10 cellular contexts compared by ENCODE assay signal in genomic region chr17:7248811-7249210, GRCh38.
DNase-seq lines count a peak whose midpoint lies in the region; TF ChIP-seq lines count a peak whose summit lies in the region.
"Had no signal": no experiment of that assay in that cellular context is flagged by ENCODE, and none has a peak within 500 bp of the region (broad histone marks: within the 10 kb centered on the region; RNA-seq: fewer than 3 reads in every experiment).

No MANE protein-coding gene starts in this region.

- H3K4me3 Mint-ChIP-seq in T-helper 1 cell treated with Interleukin-12 subunit alpha and Interleukin-12 subunit beta and Interleukin-4 antibody, amounts not matched to agents 30 μg/mL and 1 μg/mL, for 36 hours = peak overlapping the region; percentile 57
- peak overlapping the region; percentile 87 to 100 (median 98) for H3K4me3 Mint-ChIP-seq in nephron

- DNase-seq in T-helper 1 cell (no peak), AG08396 (ENCODE audit: low spot score) (no peak), iPS-NIHi7 (ENCODE audit: extremely low spot score) (no peak)
- DNase-seq: foreskin melanocyte; NCI-H2029; stimulated activated CD4-positive, alpha-beta T cell treated with anti-CD3 and anti-CD28 coated beads, Interleukin-4, amount 100 ng/mL, for 24 hours; upper lobe of left lung had no signal

- H3F3A ChIP-seq in SU-DHL-6 (ENCODE audit: insufficient read depth) = peaks cover 16% of the 10 kb centered on the region

- no peak overlapping the region for H3K4me3 ChIP-seq in SU-DHL-6 (ENCODE audit: insufficient read depth, low read length, poor library complexity, severe bottlenecking)

- H3K4me2 ChIP-seq in SU-DHL-6 (ENCODE audit: low read depth, low read length, poor library complexity, severe bottlenecking) = peak overlapping the region; percentile 77

- no peaks in the 10 kb centered on the region for H3K9me3 ChIP-seq in SU-DHL-6 (ENCODE audit: insufficient read depth, low read length)
- H3K9me3 ChIP-seq: upper lobe of left lung had no signal

- TF ChIP-seq CTCF in SU-DHL-6 (IDR thresholded peaks at IDR 0.05; ENCODE audit: insufficient read depth, low read length, poor library complexity, severe bottlenecking) (no peak), nephron (IDR thresholded peaks at IDR 0.05; ENCODE audit: unreplicated experiment in 3 of 3) (no peak)

- H3K9me3 Mint-ChIP-seq in T-helper 1 cell treated with Interleukin-12 subunit alpha and Interleukin-12 subunit beta and Interleukin-4 antibody, amounts not matched to agents 30 μg/mL and 1 μg/mL, for 36 hours = no peaks in the 10 kb centered on the region
- H3K9me3 Mint-ChIP-seq in nephron = no peaks in the 10 kb centered on the region

- H3K27ac ChIP-seq in SU-DHL-6 (ENCODE audit: low read depth, low read length) = no peak overlapping the region
- H3K27ac ChIP-seq: upper lobe of left lung had no signal

- no peaks in the 10 kb centered on the region for H3K9me2 ChIP-seq in SU-DHL-6 (replicated peaks; ENCODE audit: insufficient read depth, low read length)

- H3K27me3 Mint-ChIP-seq in T-helper 1 cell treated with Interleukin-12 subunit alpha and Interleukin-12 subunit beta and Interleukin-4 antibody, amounts not matched to agents 30 μg/mL and 1 μg/mL, for 36 hours (ENCODE audit: low read depth) = no peaks in the 10 kb centered on the region
- H3K27me3 Mint-ChIP-seq in nephron (ENCODE audit: low read depth) = no peaks in the 10 kb centered on the region

- H3K4me1 Mint-ChIP-seq in T-helper 1 cell treated with Interleukin-12 subunit alpha and Interleukin-12 subunit beta and Interleukin-4 antibody, amounts not matched to agents 30 μg/mL and 1 μg/mL, for 36 hours (ENCODE audit: low read depth) = peaks cover 31% of the 10 kb centered on the region
- peaks cover 40% of the 10 kb centered on the region for H3K4me1 Mint-ChIP-seq in nephron

- peaks cover 31% of the 10 kb centered on the region for H3K36me3 Mint-ChIP-seq in T-helper 1 cell treated with Interleukin-12 subunit alpha and Interleukin-12 subunit beta and Interleukin-4 antibody, amounts not matched to agents 30 μg/mL and 1 μg/mL, for 36 hours (ENCODE audit: low read depth)
- H3K36me3 Mint-ChIP-seq in nephron (ENCODE audit: low read depth) = peaks cover 34% of the 10 kb centered on the region

- no peak overlapping the region for H2AFZ ChIP-seq in SU-DHL-6 (ENCODE audit: low read depth, low read length, severe bottlenecking)

- no peaks in the 10 kb centered on the region for H4K20me1 ChIP-seq in SU-DHL-6 (ENCODE audit: low read depth, low read length)

- peaks cover 60% of the 10 kb centered on the region for H3K79me2 ChIP-seq in SU-DHL-6 (ENCODE audit: insufficient read depth, low read length)

- H3K27me3 ChIP-seq in SU-DHL-6 (ENCODE audit: low read length) = no peaks in the 10 kb centered on the region
- H3K27me3 ChIP-seq: upper lobe of left lung had no signal

- no peaks in the 10 kb centered on the region; the same call in 1 of the 2 replicates for H3K36me3 ChIP-seq in SU-DHL-6 (ENCODE audit: low read length)

- no peak overlapping the region for H3K27ac Mint-ChIP-seq in T-helper 1 cell treated with Interleukin-12 subunit alpha and Interleukin-12 subunit beta and Interleukin-4 antibody, amounts not matched to agents 30 μg/mL and 1 μg/mL, for 36 hours
- H3K27ac Mint-ChIP-seq in nephron = peak overlapping the region; percentile 16 to 98 (median 19)

- H3K9ac ChIP-seq in SU-DHL-6 (ENCODE audit: low read length) = 0 out of 2 replicates have a peak overlapping the region, but pooled peaks have one; percentile 99
